In genomic region chr2:97354576-97354975, GRCh38 we compare ENCODE assay signal across 28 cellular contexts.
"Had no signal": no experiment of that assay in that cellular context is flagged by ENCODE, and none has a peak within 500 bp of the region (broad histone marks: within the 10 kb centered on the region; RNA-seq: fewer than 3 reads in every experiment).

No MANE protein-coding gene starts in this region.

- DNase-seq: activated CD4-positive, alpha-beta memory T cell treated with anti-CD3 and anti-CD28 coated beads for 36 hours; activated CD4-positive, alpha-beta T cell treated with anti-CD3 and anti-CD28 coated beads, Interleukin-2, amount 10 ng/mL, durations not matched to agents 24 days and 14 days; activated CD4-positive, CD25-positive, alpha-beta regulatory T cell treated with anti-CD3 and anti-CD28 coated beads, Interleukin-2, amount 50 U/mL, for 72 hours; activated naive CD4-positive, alpha-beta T cell treated with Interleukin-2 at 50 U/mL for 16 hours; activated T-cell treated with anti-CD3 and anti-CD28 coated beads for 4 hours; activated T-cell treated with anti-CD3 and anti-CD28 coated beads, Interleukin-2, amount 50 U/mL, for 72 hours; aorta; body of pancreas; dermis blood vessel endothelial cell; effector CD4-positive, alpha-beta T cell; foreskin keratinocyte; kidney glomerular epithelial cell; lower lobe of right lung; mesendoderm; right lobe of liver; stimulated activated CD4-positive, alpha-beta T cell treated with anti-CD3 and anti-CD28 coated beads, Interleukin-12 subunit alpha, Interleukin-12 subunit beta, amount 100 ng/mL, for 4 hours; stimulated activated CD4-positive, alpha-beta T cell treated with anti-CD3 and anti-CD28 coated beads, Interleukin-4, amount 100 ng/mL, for 1 hour; stimulated activated naive CD8-positive, alpha-beta T cell treated with anti-CD3 and anti-CD28 coated beads, Interleukin-15, amount 100 ng/mL, for 72 hours; T-cell; T-helper 9 cell; thyroid gland had no signal

- H3K4me3 Mint-ChIP-seq: activated CD4-positive, alpha-beta memory T cell treated with anti-CD3 and anti-CD28 coated beads for 36 hours; activated CD4-positive, alpha-beta T cell treated with anti-CD3 and anti-CD28 coated beads, Interleukin-2, amount 10 ng/mL, durations not matched to agents 24 days and 14 days; activated naive CD8-positive, alpha-beta T cell; activated T-cell treated with anti-CD3 and anti-CD28 coated beads, Interleukin-2, amount 50 U/mL, for 72 hours; natural killer cell treated with Interleukin-12 subunit alpha and Interleukin-12 subunit beta and Interleukin-15 and Interleukin-18, amount 100 ng/mL, for 72 hours; stimulated activated naive CD8-positive, alpha-beta T cell treated with anti-CD3 and anti-CD28 coated beads, Interleukin-15, amount 100 ng/mL, for 72 hours; T-cell had no signal

- H3K4me1 ChIP-seq: body of pancreas, esophagus muscularis mucosa, foreskin keratinocyte, lower lobe of right lung, right lobe of liver, thyroid gland, upper lobe of left lung had no signal

- H3K27ac ChIP-seq: body of pancreas, esophagus muscularis mucosa, foreskin keratinocyte, lower lobe of right lung, neutrophil, right lobe of liver, thyroid gland, upper lobe of left lung, VCaP had no signal

- H3K36me3 ChIP-seq: esophagus muscularis mucosa, lower lobe of right lung, neutrophil, right lobe of liver, thyroid gland, upper lobe of left lung had no signal

- H3K4me3 ChIP-seq: body of pancreas, esophagus muscularis mucosa, lower lobe of right lung, right lobe of liver, thyroid gland, upper lobe of left lung had no signal

- ATAC-seq: activated T-cell treated with anti-CD3 and anti-CD28 coated beads, Interleukin-2, amount 50 U/mL, for 72 hours; body of pancreas; foreskin keratinocyte; left lobe of liver; lower lobe of right lung; natural killer cell treated with Interleukin-12 subunit alpha and Interleukin-12 subunit beta and Interleukin-15 and Interleukin-18, amount 100 ng/mL, for 72 hours; right lobe of liver; stimulated activated naive CD8-positive, alpha-beta T cell treated with anti-CD3 and anti-CD28 coated beads, Interleukin-15, amount 100 ng/mL, for 72 hours; T-cell had no signal

- H3K9me3 ChIP-seq: body of pancreas, esophagus muscularis mucosa, lower lobe of right lung, neutrophil, right lobe of liver, thyroid gland, upper lobe of left lung had no signal

- H3K27me3 ChIP-seq: body of pancreas, right lobe of liver, thyroid gland, upper lobe of left lung had no signal

- H3K27ac Mint-ChIP-seq: activated CD4-positive, alpha-beta memory T cell treated with anti-CD3 and anti-CD28 coated beads for 36 hours; activated CD4-positive, alpha-beta T cell treated with anti-CD3 and anti-CD28 coated beads, Interleukin-2, amount 10 ng/mL, durations not matched to agents 24 days and 14 days; activated naive CD8-positive, alpha-beta T cell; activated T-cell treated with anti-CD3 and anti-CD28 coated beads, Interleukin-2, amount 50 U/mL, for 72 hours; natural killer cell treated with Interleukin-12 subunit alpha and Interleukin-12 subunit beta and Interleukin-15 and Interleukin-18, amount 100 ng/mL, for 72 hours; stimulated activated naive CD8-positive, alpha-beta T cell treated with anti-CD3 and anti-CD28 coated beads, Interleukin-15, amount 100 ng/mL, for 72 hours; T-cell had no signal

- H3K4me1 Mint-ChIP-seq: activated CD4-positive, alpha-beta T cell treated with anti-CD3 and anti-CD28 coated beads, Interleukin-2, amount 10 ng/mL, durations not matched to agents 24 days and 14 days; stimulated activated naive CD8-positive, alpha-beta T cell treated with anti-CD3 and anti-CD28 coated beads, Interleukin-15, amount 100 ng/mL, for 72 hours; T-cell had no signal

- H3K36me3 Mint-ChIP-seq: activated CD4-positive, alpha-beta memory T cell treated with anti-CD3 and anti-CD28 coated beads for 36 hours; activated naive CD8-positive, alpha-beta T cell; natural killer cell treated with Interleukin-12 subunit alpha and Interleukin-12 subunit beta and Interleukin-15 and Interleukin-18, amount 100 ng/mL, for 72 hours; T-cell had no signal

- H3K9me3 Mint-ChIP-seq: activated CD4-positive, alpha-beta memory T cell treated with anti-CD3 and anti-CD28 coated beads for 36 hours; activated CD4-positive, alpha-beta T cell treated with anti-CD3 and anti-CD28 coated beads, Interleukin-2, amount 10 ng/mL, durations not matched to agents 24 days and 14 days; activated T-cell treated with anti-CD3 and anti-CD28 coated beads, Interleukin-2, amount 50 U/mL, for 72 hours; natural killer cell treated with Interleukin-12 subunit alpha and Interleukin-12 subunit beta and Interleukin-15 and Interleukin-18, amount 100 ng/mL, for 72 hours; stimulated activated naive CD8-positive, alpha-beta T cell treated with anti-CD3 and anti-CD28 coated beads, Interleukin-15, amount 100 ng/mL, for 72 hours; T-cell had no signal
